ENCODE assay signal across 8 cellular contexts in genomic region chr14:74922752-74923401, GRCh38. TPM values are rescaled to one million over a fixed set of nuclear protein-coding genes. Genes with fewer than 3 reads are reported as not detected.
DNase-seq lines count a peak whose midpoint lies in the region; ATAC-seq, FAIRE-seq and TF ChIP-seq lines count a peak whose summit lies in the region.

A gene with protein sequence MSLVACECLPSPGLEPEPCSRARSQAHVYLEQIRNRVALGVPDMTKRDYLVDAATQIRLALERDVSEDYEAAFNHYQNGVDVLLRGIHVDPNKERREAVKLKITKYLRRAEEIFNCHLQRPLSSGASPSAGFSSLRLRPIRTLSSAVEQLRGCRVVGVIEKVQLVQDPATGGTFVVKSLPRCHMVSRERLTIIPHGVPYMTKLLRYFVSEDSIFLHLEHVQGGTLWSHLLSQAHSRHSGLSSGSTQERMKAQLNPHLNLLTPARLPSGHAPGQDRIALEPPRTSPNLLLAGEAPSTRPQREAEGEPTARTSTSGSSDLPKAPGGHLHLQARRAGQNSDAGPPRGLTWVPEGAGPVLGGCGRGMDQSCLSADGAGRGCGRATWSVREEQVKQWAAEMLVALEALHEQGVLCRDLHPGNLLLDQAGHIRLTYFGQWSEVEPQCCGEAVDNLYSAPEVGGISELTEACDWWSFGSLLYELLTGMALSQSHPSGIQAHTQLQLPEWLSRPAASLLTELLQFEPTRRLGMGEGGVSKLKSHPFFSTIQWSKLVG (minus strand): TSS chr14:74923260. CDS start chr14:74921541, 1,719 bp downstream.

- H3K4me1 ChIP-seq in kidney (ENCODE audit: control insufficient read depth in 1 of 2, insufficient read depth in 1 of 2, low read depth in 1 of 2, low read length in 2 of 2), result peaks cover 0 to 10% of the 10 kb centered on the region in 2 donors

- no peak within 1 kb of the TSS for H3K27ac ChIP-seq in kidney (ENCODE audit: low read depth in 2 of 2, low read length in 2 of 2)

- no peak for TF ChIP-seq CTCF in kidney (IDR thresholded peaks at IDR 0.05; ENCODE audit: borderline replicate concordance, extremely low read depth, insufficient read depth)

- intact Hi-C loops in kidney (cut with DNase I), result no loop called here

- peak within 1 kb of the TSS in 1 of 2 donors; percentile 64 for H3K4me3 ChIP-seq in kidney (ENCODE audit: low read length in 2 of 2)

- no peaks in the 10 kb centered on the region for H3K36me3 ChIP-seq in kidney (ENCODE audit: control insufficient read depth in 1 of 2, insufficient read depth in 2 of 2, low read length in 2 of 2)

- H3K9me3 ChIP-seq in kidney (ENCODE audit: control insufficient read depth in 1 of 2, low read length in 2 of 2), result no peaks in the 10 kb centered on the region

- H3K9ac ChIP-seq in kidney (ENCODE audit: low read length in 2 of 2), result peak within 1 kb of the TSS in 1 of 2 donors; percentile 51

- no peak for FAIRE-seq in kidney (lab: Jason Lieb, UNC)

- peak; percentile 93 for DNase-seq in NCI-H2227 (lab: John Stamatoyannopoulos, UW; ENCODE audit: unreplicated experiment)
- peak; percentile 50 for DNase-seq in activated CD4-positive, alpha-beta T cell treated with anti-CD3 and anti-CD28 coated beads for 1 hour
- DNase-seq in cerebellum (ENCODE audit: low spot score), result peak; percentile 99
- DNase-seq in kidney, result peak; percentile 90
- peak; percentile 39 to 62 (median 59) for DNase-seq in stimulated activated CD4-positive, alpha-beta T cell treated with anti-CD3 and anti-CD28 coated beads, Interleukin-12 subunit alpha, Interleukin-12 subunit beta, amount 100 ng/mL, for 48 hours (ENCODE audit: low read depth in 2 of 3, low spot score in 1 of 3)
- DNase-seq in KG1 (lab: John Stamatoyannopoulos, UW), result no peak

- ATAC-seq in GM18519 (IDR thresholded peaks at IDR 0.05; ENCODE audit: low FRiP score, unreplicated experiment) (peak; percentile 71), HG03103 (IDR thresholded peaks at IDR 0.05; ENCODE audit: low read depth, unreplicated experiment) (peak; percentile 91)

RNA-seq across cellular contexts. Expression of the gene that starts here (rescaled TPM):
- total RNA-seq in cerebellum (42.4 TPM), kidney (7.9 TPM)
- 3.7 TPM for polyA plus RNA-seq in kidney (ENCODE audit: insufficient read depth, low read depth, low replicate concordance)
